ENCODE assay signal across 15 cellular contexts in genomic region chr12:25435431-25435830, GRCh38.
"Had no signal": no experiment of that assay in that cellular context is flagged by ENCODE, and none has a peak within 500 bp of the region (broad histone marks: within the 10 kb centered on the region; RNA-seq: fewer than 3 reads in every experiment).

No MANE protein-coding gene starts in this region.

- H3K36me3 ChIP-seq: adrenal gland, upper lobe of left lung had no signal

- H3K27me3 Mint-ChIP-seq: activated naive CD4-positive, alpha-beta T cell treated with anti-CD3 and anti-CD28 coated beads, Interleukin-2, amount 50 U/mL, for 24 hours; stimulated activated naive CD8-positive, alpha-beta T cell treated with anti-CD3 and anti-CD28 coated beads, Interleukin-15, amount 100 ng/mL, for 72 hours had no signal

- H3K27ac ChIP-seq: psoas muscle, testis, upper lobe of left lung had no signal

- H3K36me3 Mint-ChIP-seq: activated naive CD4-positive, alpha-beta T cell treated with anti-CD3 and anti-CD28 coated beads, Interleukin-2, amount 50 U/mL, for 24 hours; naive thymus-derived CD8-positive, alpha-beta T cell had no signal

- H3K27me3 ChIP-seq: adrenal gland, testis, upper lobe of left lung had no signal

- H3K4me1 ChIP-seq: psoas muscle, testis had no signal

- H3K9me3 ChIP-seq: adrenal gland, mucosa of descending colon, psoas muscle, testis, upper lobe of left lung had no signal

- H3K9me3 Mint-ChIP-seq: activated naive CD4-positive, alpha-beta T cell treated with anti-CD3 and anti-CD28 coated beads, Interleukin-2, amount 50 U/mL, for 24 hours; naive thymus-derived CD8-positive, alpha-beta T cell; stimulated activated naive CD8-positive, alpha-beta T cell treated with anti-CD3 and anti-CD28 coated beads, Interleukin-15, amount 100 ng/mL, for 72 hours had no signal

- H3K27ac Mint-ChIP-seq: activated naive CD4-positive, alpha-beta T cell treated with anti-CD3 and anti-CD28 coated beads, Interleukin-2, amount 50 U/mL, for 24 hours; stimulated activated naive CD8-positive, alpha-beta T cell treated with anti-CD3 and anti-CD28 coated beads, Interleukin-15, amount 100 ng/mL, for 72 hours had no signal

- DNase-seq: activated CD4-positive, alpha-beta T cell treated with anti-CD3 and anti-CD28 coated beads for 1 hour; activated CD4-positive, alpha-beta T cell treated with anti-CD3 and anti-CD28 coated beads, Interleukin-2, amount 50 U/mL, for 4 hours; activated effector memory CD4-positive, alpha-beta T cell treated with Interleukin-2 at 50 U/mL for 16 hours; erythroblast; mucosa of descending colon; stimulated activated CD4-positive, alpha-beta T cell treated with anti-CD3 and anti-CD28 coated beads, Interleukin-1b, Interleukin-23, amount 100 ng/mL, for 48 hours; T-helper 1 cell; testis; upper lobe of left lung had no signal

- FAIRE-seq: keratinocyte had no signal

- H3K4me3 ChIP-seq: mucosa of descending colon, testis had no signal
